In genomic region chr4:39453738-39454137, GRCh38 we compare ENCODE assay signal across 18 cellular contexts. TPM values are rescaled to one million over a fixed set of nuclear protein-coding genes. Genes with fewer than 3 reads are reported as not detected.
DNase-seq lines count a peak whose midpoint lies in the region; ATAC-seq and TF ChIP-seq lines count a peak whose summit lies in the region.
"Had no signal": no experiment of that assay in that cellular context is flagged by ENCODE, and none has a peak within 500 bp of the region (broad histone marks: within the 10 kb centered on the region; RNA-seq: fewer than 3 reads in every experiment).

No MANE protein-coding gene starts in this region.

- H3K4me3 Mint-ChIP-seq in activated T-cell treated with anti-CD3 and anti-CD28 coated beads, Interleukin-2, amount 50 U/mL, for 4 hours = peak overlapping the region; percentile 20
- H3K4me3 Mint-ChIP-seq in CD4-positive, alpha-beta T cell = peak overlapping the region; percentile 30
- H3K4me3 Mint-ChIP-seq in activated T-helper 17 cell treated with anti-CD3 and anti-CD28 coated beads, Interleukin-2, amount 50 U/mL, for 72 hours = peak overlapping the region; percentile 25
- no peak overlapping the region for H3K4me3 Mint-ChIP-seq in natural killer cell treated with Interleukin-12 subunit alpha and Interleukin-12 subunit beta and Interleukin-15 and Interleukin-18, amount 100 ng/mL, for 72 hours

- TF ChIP-seq POLR2A in GM18505 (IDR thresholded peaks at IDR 0.05; ENCODE audit: borderline replicate concordance, extremely low read depth, insufficient read depth, insufficient read length) = no peak

- no peak overlapping the region for H3K27ac ChIP-seq in CD4-positive, alpha-beta T cell (ENCODE audit: low read depth, low read length)
- H3K27ac ChIP-seq: BLaER1 treated with 17β-estradiol and CSF1 and Interleukin-3, amounts not matched to agents 10 nM and 100 nM had no signal

- H3K9me3 ChIP-seq in CD4-positive, alpha-beta T cell (ENCODE audit: control insufficient read depth, low read length) = no peaks in the 10 kb centered on the region
- H3K9me3 ChIP-seq: BLaER1 treated with 17β-estradiol and CSF1 and Interleukin-3, amounts not matched to agents 10 nM and 100 nM had no signal

- no peak for ATAC-seq in activated T-cell treated with anti-CD3 and anti-CD28 coated beads, Interleukin-2, amount 50 U/mL, for 4 hours
- ATAC-seq in CD4-positive, alpha-beta T cell (ENCODE audit: poor library complexity) = no peak
- no peak for ATAC-seq in activated T-helper 17 cell treated with anti-CD3 and anti-CD28 coated beads, Interleukin-2, amount 50 U/mL, for 72 hours (replicated peaks)
- ATAC-seq in natural killer cell treated with Interleukin-12 subunit alpha and Interleukin-12 subunit beta and Interleukin-15 and Interleukin-18, amount 100 ng/mL, for 72 hours = no peak
- no peak for ATAC-seq in GM18505 (IDR thresholded peaks at IDR 0.05; ENCODE audit: unreplicated experiment)
- ATAC-seq in HG02610 (IDR thresholded peaks at IDR 0.05; ENCODE audit: unreplicated experiment) = no peak
- ATAC-seq: PC-3 had no signal

- no peak for TF ChIP-seq CTCF in CD4-positive, alpha-beta T cell (IDR thresholded peaks at IDR 0.05)

- CTCF ChIA-PET in CD4-positive, alpha-beta T cell (lab: Charles Lee) = no interaction called here

- peaks cover 64% of the 10 kb centered on the region for H3K36me3 Mint-ChIP-seq in activated T-cell treated with anti-CD3 and anti-CD28 coated beads, Interleukin-2, amount 50 U/mL, for 4 hours (ENCODE audit: insufficient read depth)
- peaks cover 85% of the 10 kb centered on the region for H3K36me3 Mint-ChIP-seq in CD4-positive, alpha-beta T cell (ENCODE audit: low read depth)
- H3K36me3 Mint-ChIP-seq in activated T-helper 17 cell treated with anti-CD3 and anti-CD28 coated beads, Interleukin-2, amount 50 U/mL, for 72 hours (ENCODE audit: low read depth) = peaks cover 98% of the 10 kb centered on the region
- H3K36me3 Mint-ChIP-seq in natural killer cell treated with Interleukin-12 subunit alpha and Interleukin-12 subunit beta and Interleukin-15 and Interleukin-18, amount 100 ng/mL, for 72 hours = peaks cover 59% of the 10 kb centered on the region

- peaks cover 33% of the 10 kb centered on the region for H3K4me1 Mint-ChIP-seq in activated T-cell treated with anti-CD3 and anti-CD28 coated beads, Interleukin-2, amount 50 U/mL, for 4 hours (ENCODE audit: low read depth)
- H3K4me1 Mint-ChIP-seq in CD4-positive, alpha-beta T cell (ENCODE audit: low read depth) = peaks cover 42% of the 10 kb centered on the region
- H3K4me1 Mint-ChIP-seq in activated T-helper 17 cell treated with anti-CD3 and anti-CD28 coated beads, Interleukin-2, amount 50 U/mL, for 72 hours = peaks cover 22% of the 10 kb centered on the region
- H3K4me1 Mint-ChIP-seq in natural killer cell treated with Interleukin-12 subunit alpha and Interleukin-12 subunit beta and Interleukin-15 and Interleukin-18, amount 100 ng/mL, for 72 hours (ENCODE audit: low read depth in 2 of 2) = peaks cover 27 to 52% of the 10 kb centered on the region in 2 donors

- H3K27me3 Mint-ChIP-seq in activated T-cell treated with anti-CD3 and anti-CD28 coated beads, Interleukin-2, amount 50 U/mL, for 4 hours (ENCODE audit: low read depth) = no peaks in the 10 kb centered on the region
- no peaks in the 10 kb centered on the region for H3K27me3 Mint-ChIP-seq in CD4-positive, alpha-beta T cell
- no peaks in the 10 kb centered on the region for H3K27me3 Mint-ChIP-seq in activated T-helper 17 cell treated with anti-CD3 and anti-CD28 coated beads, Interleukin-2, amount 50 U/mL, for 72 hours
- H3K27me3 Mint-ChIP-seq in natural killer cell treated with Interleukin-12 subunit alpha and Interleukin-12 subunit beta and Interleukin-15 and Interleukin-18, amount 100 ng/mL, for 72 hours = no peaks in the 10 kb centered on the region

- H3K27ac Mint-ChIP-seq in CD4-positive, alpha-beta T cell = peak overlapping the region; percentile 10
- no peak overlapping the region for H3K27ac Mint-ChIP-seq in activated T-helper 17 cell treated with anti-CD3 and anti-CD28 coated beads, Interleukin-2, amount 50 U/mL, for 72 hours
- H3K27ac Mint-ChIP-seq in natural killer cell treated with Interleukin-12 subunit alpha and Interleukin-12 subunit beta and Interleukin-15 and Interleukin-18, amount 100 ng/mL, for 72 hours = peak overlapping the region; percentile 14 to 50

- no peaks in the 10 kb centered on the region for H3K27me3 ChIP-seq in CD4-positive, alpha-beta T cell (ENCODE audit: control insufficient read depth, insufficient read depth, low read length)
- H3K27me3 ChIP-seq: BLaER1 treated with 17β-estradiol and CSF1 and Interleukin-3, amounts not matched to agents 10 nM and 100 nM had no signal

- H3K9me3 Mint-ChIP-seq in activated T-cell treated with anti-CD3 and anti-CD28 coated beads, Interleukin-2, amount 50 U/mL, for 4 hours = no peaks in the 10 kb centered on the region
- no peaks in the 10 kb centered on the region for H3K9me3 Mint-ChIP-seq in CD4-positive, alpha-beta T cell
- no peaks in the 10 kb centered on the region for H3K9me3 Mint-ChIP-seq in activated T-helper 17 cell treated with anti-CD3 and anti-CD28 coated beads, Interleukin-2, amount 50 U/mL, for 72 hours
- no peaks in the 10 kb centered on the region for H3K9me3 Mint-ChIP-seq in natural killer cell treated with Interleukin-12 subunit alpha and Interleukin-12 subunit beta and Interleukin-15 and Interleukin-18, amount 100 ng/mL, for 72 hours

- intact Hi-C loops in CD4-positive, alpha-beta T cell (cut with DNase I, micrococcal nuclease) = loop anchor here in 1 of 2 experiments (5.0 to 10.0 kb wide), 3 partner anchors 101 to 1769 kb away; partner anchors contain the start of gene RELL1

- no peak for DNase-seq in activated T-cell treated with anti-CD3 and anti-CD28 coated beads, Interleukin-2, amount 50 U/mL, for 4 hours
- DNase-seq in activated T-cell treated with anti-CD3 and anti-CD28 coated beads, Interleukin-2, amount 50 U/mL, for 48 hours = no peak
- no peak for DNase-seq in CD4-positive, alpha-beta T cell
- DNase-seq in natural killer cell treated with Interleukin-12 subunit alpha and Interleukin-12 subunit beta and Interleukin-15 and Interleukin-18, amount 100 ng/mL, for 72 hours (ENCODE audit: low spot score) = no peak
- DNase-seq: DMS79, NCI-H1436, NCI-H2029, NCI-H345, NCI-H524 treated with DMSO at 0.1 percent for 48 hours, PC-3, RPMI8226, SHP77 treated with DMSO at 0.1 percent for 48 hours had no signal

- POLR2A ChIA-PET in CD4-positive, alpha-beta T cell (lab: Charles Lee) = interaction anchor here (1.2 kb wide), 1 partner anchor 185 kb away, joined by 3 read pairs; the partner anchor contains the start of gene SMIM14

RNA-seq across cellular contexts. Expression of gene RPL9, which starts 5.0 kb away (rescaled TPM):
- total RNA-seq in activated T-cell treated with anti-CD3 and anti-CD28 coated beads, Interleukin-2, amount 50 U/mL, for 4 hours = 1,000 to 10,000 TPM; 2,182 to 2,398 (median 2,351) TPM
- 1,000 to 10,000 TPM; 2,639 to 2,826 TPM for total RNA-seq in CD4-positive, alpha-beta T cell
- total RNA-seq in activated T-helper 17 cell treated with anti-CD3 and anti-CD28 coated beads, Interleukin-2, amount 50 U/mL, for 72 hours = 1,000 to 10,000 TPM; 1,910 to 2,087 TPM
- total RNA-seq in natural killer cell treated with Interleukin-12 subunit alpha and Interleukin-12 subunit beta and Interleukin-15 and Interleukin-18, amount 100 ng/mL, for 72 hours = 1,000 to 10,000 TPM in 1 of 2 donors, 100 to 1,000 TPM in 1; 980 to 1,126 TPM

RNA-seq across cellular contexts. Expression of gene LIAS, which starts 5.1 kb away (rescaled TPM):
- 10 to 100 TPM; 36.2 to 38.7 (median 36.5) TPM for total RNA-seq in activated T-cell treated with anti-CD3 and anti-CD28 coated beads, Interleukin-2, amount 50 U/mL, for 4 hours
- total RNA-seq in CD4-positive, alpha-beta T cell = 10 to 100 TPM; 10.0 to 10.1 TPM
- 10 to 100 TPM; 22.5 to 24.3 TPM for total RNA-seq in activated T-helper 17 cell treated with anti-CD3 and anti-CD28 coated beads, Interleukin-2, amount 50 U/mL, for 72 hours
- 10 to 100 TPM; 19.0 to 33.1 TPM for total RNA-seq in natural killer cell treated with Interleukin-12 subunit alpha and Interleukin-12 subunit beta and Interleukin-15 and Interleukin-18, amount 100 ng/mL, for 72 hours

RNA-seq across cellular contexts. Expression of gene KLB, which starts 47.0 kb away (rescaled TPM):
- total RNA-seq in activated T-cell treated with anti-CD3 and anti-CD28 coated beads, Interleukin-2, amount 50 U/mL, for 4 hours = not detected
- not detected for total RNA-seq in CD4-positive, alpha-beta T cell
- total RNA-seq in activated T-helper 17 cell treated with anti-CD3 and anti-CD28 coated beads, Interleukin-2, amount 50 U/mL, for 72 hours = not detected
- total RNA-seq in natural killer cell treated with Interleukin-12 subunit alpha and Interleukin-12 subunit beta and Interleukin-15 and Interleukin-18, amount 100 ng/mL, for 72 hours = under 1 TPM in 1 of 2 donors, not detected in 1; 0.05 TPM
- total RNA-seq: H1, M059J, PC-3 had no signal
